In the genomic region with DNA sequence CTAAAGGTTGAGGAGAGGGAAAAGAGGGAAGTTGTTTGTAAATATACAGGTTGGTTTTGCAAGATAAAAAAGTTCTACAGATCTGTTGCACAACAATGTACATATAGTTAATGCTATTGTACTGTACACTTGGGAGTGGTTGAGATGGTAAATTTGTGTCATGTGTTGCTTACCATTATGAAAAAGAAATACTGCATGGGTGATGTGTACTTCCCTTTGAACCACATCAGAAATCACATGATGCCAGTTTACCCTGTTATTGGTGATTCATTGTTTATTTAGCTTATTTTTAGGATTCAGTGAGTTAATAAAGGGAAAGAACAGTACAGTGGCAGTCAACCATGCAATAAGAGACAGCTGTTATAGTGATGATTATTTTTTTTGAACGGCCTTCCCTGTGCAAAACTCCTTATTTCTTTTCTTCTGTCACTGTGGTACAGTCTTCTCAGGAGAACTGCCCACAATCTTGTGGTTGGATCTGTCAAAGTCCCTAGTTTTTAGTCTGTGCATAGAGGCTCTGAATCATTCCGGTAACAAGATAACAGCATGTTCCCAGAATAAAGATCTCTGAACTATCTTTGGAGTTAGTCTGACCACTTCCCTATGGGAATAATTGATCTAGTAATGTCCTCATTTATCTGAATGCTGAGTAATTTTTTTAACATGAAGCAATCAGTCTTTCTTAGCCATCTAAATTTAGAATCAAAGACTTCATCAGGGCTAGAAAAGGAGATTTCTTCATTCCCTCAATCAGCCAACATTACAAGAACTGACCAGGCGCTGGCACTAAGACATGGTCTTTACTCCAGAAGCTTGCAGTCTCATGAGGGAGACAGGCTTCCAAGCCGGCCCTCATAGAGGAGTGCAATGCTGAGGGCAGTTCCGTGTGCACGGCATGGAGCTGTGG, we compare ENCODE assay signal across 1 cellular context.
TF ChIP-seq lines count a peak whose summit lies in the region.

No MANE protein-coding gene starts in this region.

TF ChIP-seq in K562, 482 proteins besides CTCF, POLR2A, EP300 and RAD21 (continued from another document and continues in another):
- TF ChIP-seq BCOR (IDR thresholded peaks at IDR 0.05) (no peak), NCOA6 (IDR thresholded peaks at IDR 0.05) (no peak), TRIM24 (IDR thresholded peaks at IDR 0.05) (0 out of 4 replicates have a peak, but pooled peaks of 1 of the 2 experiments have one; percentile 25), SPI1 (IDR thresholded peaks at IDR 0.05; ENCODE audit: borderline replicate concordance, low read depth, low read length) (0 out of 2 replicates have a peak, but pooled peaks have one; percentile 5), JUND (IDR thresholded peaks at IDR 0.05; ENCODE audit: borderline replicate concordance, low read depth, low read length) (peak; percentile 76), JUND (tag; IDR thresholded peaks at IDR 0.05; ENCODE audit: borderline replicate concordance, low read depth, low read length) (peak; percentile 62; the same call in 2 of the 3 replicates), SIRT6 (IDR thresholded peaks at IDR 0.05; ENCODE audit: low read depth, low read length) (no peak), TARDBP (IDR thresholded peaks at IDR 0.05) (no peak), HNRNPUL1 (IDR thresholded peaks at IDR 0.05; ENCODE audit: low read length) (no peak), ZNF133 (CRISPR knock-in tag; IDR thresholded peaks at IDR 0.05) (no peak), GATAD2A (IDR thresholded peaks at IDR 0.05) (no peak), HNRNPL (IDR thresholded peaks at IDR 0.05; ENCODE audit: low read depth, low read length) (no peak), KAT8 (IDR thresholded peaks at IDR 0.05; ENCODE audit: low read depth) (no peak), RUNX1 (IDR thresholded peaks at IDR 0.05; ENCODE audit: low read depth) (no peak), RCOR1 (IDR thresholded peaks at IDR 0.05; ENCODE audit: borderline replicate concordance in 1 of 2, low read depth in 2 of 2, low read length in 2 of 2) (peak in 1 of 2 experiments; percentile 83; a peak in 2 of 4 replicates), SMARCE1 (IDR thresholded peaks at IDR 0.05) (peak; percentile 86; the same call in 1 of the 2 replicates), NRF1 (conservative IDR thresholded peaks at IDR 0.05 in 1 of 2, IDR thresholded peaks at IDR 0.05 in 1 of 2) (no peak), CEBPG (CRISPR knock-in tag; IDR thresholded peaks at IDR 0.05) (no peak; the same call in 1 of the 2 replicates), CEBPG (tag; conservative IDR thresholded peaks at IDR 0.05 in 1 of 2, IDR thresholded peaks at IDR 0.05 in 1 of 2) (peak; percentile 83 to 88), ZZZ3 (IDR thresholded peaks at IDR 0.05) (no peak), MEIS2 (IDR thresholded peaks at IDR 0.05; ENCODE audit: partially characterized antibody) (peak; percentile 72), CREB1 (IDR thresholded peaks at IDR 0.05) (no peak), CREB1 (CRISPR knock-in tag; IDR thresholded peaks at IDR 0.05) (no peak), DPF2 (IDR thresholded peaks at IDR 0.05) (peak; percentile 67), OTX1 (CRISPR knock-in tag; IDR thresholded peaks at IDR 0.05) (no peak), KLF10 (CRISPR knock-in tag; IDR thresholded peaks at IDR 0.05) (no peak), CCNT2 (IDR thresholded peaks at IDR 0.05; ENCODE audit: borderline replicate concordance, extremely low read depth, insufficient read length, low read depth, low read length) (peak; percentile 30), XRCC3 (IDR thresholded peaks at IDR 0.05) (no peak), TCF3 (CRISPR knock-in tag; IDR thresholded peaks at IDR 0.05) (peak; percentile 32; the same call in 1 of the 2 replicates), HDAC3 (IDR thresholded peaks at IDR 0.05; ENCODE audit: borderline replicate concordance, partially characterized antibody) (no peak), ZNF184 (CRISPR knock-in tag; IDR thresholded peaks at IDR 0.05) (no peak), ZNF174 (CRISPR knock-in tag; IDR thresholded peaks at IDR 0.05) (no peak), SMARCA4 (IDR thresholded peaks at IDR 0.05) (peak; percentile 85), KLF6 (CRISPR knock-in tag; IDR thresholded peaks at IDR 0.05; ENCODE audit: borderline replicate concordance) (no peak), ZNF134 (CRISPR knock-in tag; conservative IDR thresholded peaks at IDR 0.05) (no peak), TAL1 (IDR thresholded peaks at IDR 0.05) (peak; percentile 33; the same call in 1 of the 2 replicates), CBX5 (IDR thresholded peaks at IDR 0.05; ENCODE audit: borderline replicate concordance, low read depth) (no peak), NFE2 (IDR thresholded peaks at IDR 0.05; ENCODE audit: low read depth) (peak; percentile 39; the same call in 1 of the 2 replicates), MEF2D (tag; conservative IDR thresholded peaks at IDR 0.05; ENCODE audit: low read depth) (peak; percentile 92), PHF21A (IDR thresholded peaks at IDR 0.05; ENCODE audit: borderline replicate concordance, low read depth) (no peak), XRCC5 (IDR thresholded peaks at IDR 0.05; ENCODE audit: low read depth, low read length) (no peak), SAFB2 (IDR thresholded peaks at IDR 0.05; ENCODE audit: borderline replicate concordance, low read depth, low read length, severe bottlenecking) (no peak)
- TF ChIP-seq, protein P1, sequence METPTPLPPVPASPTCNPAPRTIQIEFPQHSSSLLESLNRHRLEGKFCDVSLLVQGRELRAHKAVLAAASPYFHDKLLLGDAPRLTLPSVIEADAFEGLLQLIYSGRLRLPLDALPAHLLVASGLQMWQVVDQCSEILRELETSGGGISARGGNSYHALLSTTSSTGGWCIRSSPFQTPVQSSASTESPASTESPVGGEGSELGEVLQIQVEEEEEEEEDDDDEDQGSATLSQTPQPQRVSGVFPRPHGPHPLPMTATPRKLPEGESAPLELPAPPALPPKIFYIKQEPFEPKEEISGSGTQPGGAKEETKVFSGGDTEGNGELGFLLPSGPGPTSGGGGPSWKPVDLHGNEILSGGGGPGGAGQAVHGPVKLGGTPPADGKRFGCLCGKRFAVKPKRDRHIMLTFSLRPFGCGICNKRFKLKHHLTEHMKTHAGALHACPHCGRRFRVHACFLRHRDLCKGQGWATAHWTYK (CRISPR knock-in tag; IDR thresholded peaks at IDR 0.05) = no peak
- TF ChIP-seq, protein P2, sequence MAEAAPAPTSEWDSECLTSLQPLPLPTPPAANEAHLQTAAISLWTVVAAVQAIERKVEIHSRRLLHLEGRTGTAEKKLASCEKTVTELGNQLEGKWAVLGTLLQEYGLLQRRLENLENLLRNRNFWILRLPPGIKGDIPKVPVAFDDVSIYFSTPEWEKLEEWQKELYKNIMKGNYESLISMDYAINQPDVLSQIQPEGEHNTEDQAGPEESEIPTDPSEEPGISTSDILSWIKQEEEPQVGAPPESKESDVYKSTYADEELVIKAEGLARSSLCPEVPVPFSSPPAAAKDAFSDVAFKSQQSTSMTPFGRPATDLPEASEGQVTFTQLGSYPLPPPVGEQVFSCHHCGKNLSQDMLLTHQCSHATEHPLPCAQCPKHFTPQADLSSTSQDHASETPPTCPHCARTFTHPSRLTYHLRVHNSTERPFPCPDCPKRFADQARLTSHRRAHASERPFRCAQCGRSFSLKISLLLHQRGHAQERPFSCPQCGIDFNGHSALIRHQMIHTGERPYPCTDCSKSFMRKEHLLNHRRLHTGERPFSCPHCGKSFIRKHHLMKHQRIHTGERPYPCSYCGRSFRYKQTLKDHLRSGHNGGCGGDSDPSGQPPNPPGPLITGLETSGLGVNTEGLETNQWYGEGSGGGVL (CRISPR knock-in tag; IDR thresholded peaks at IDR 0.05) = no peak
- TF ChIP-seq, protein P3, sequence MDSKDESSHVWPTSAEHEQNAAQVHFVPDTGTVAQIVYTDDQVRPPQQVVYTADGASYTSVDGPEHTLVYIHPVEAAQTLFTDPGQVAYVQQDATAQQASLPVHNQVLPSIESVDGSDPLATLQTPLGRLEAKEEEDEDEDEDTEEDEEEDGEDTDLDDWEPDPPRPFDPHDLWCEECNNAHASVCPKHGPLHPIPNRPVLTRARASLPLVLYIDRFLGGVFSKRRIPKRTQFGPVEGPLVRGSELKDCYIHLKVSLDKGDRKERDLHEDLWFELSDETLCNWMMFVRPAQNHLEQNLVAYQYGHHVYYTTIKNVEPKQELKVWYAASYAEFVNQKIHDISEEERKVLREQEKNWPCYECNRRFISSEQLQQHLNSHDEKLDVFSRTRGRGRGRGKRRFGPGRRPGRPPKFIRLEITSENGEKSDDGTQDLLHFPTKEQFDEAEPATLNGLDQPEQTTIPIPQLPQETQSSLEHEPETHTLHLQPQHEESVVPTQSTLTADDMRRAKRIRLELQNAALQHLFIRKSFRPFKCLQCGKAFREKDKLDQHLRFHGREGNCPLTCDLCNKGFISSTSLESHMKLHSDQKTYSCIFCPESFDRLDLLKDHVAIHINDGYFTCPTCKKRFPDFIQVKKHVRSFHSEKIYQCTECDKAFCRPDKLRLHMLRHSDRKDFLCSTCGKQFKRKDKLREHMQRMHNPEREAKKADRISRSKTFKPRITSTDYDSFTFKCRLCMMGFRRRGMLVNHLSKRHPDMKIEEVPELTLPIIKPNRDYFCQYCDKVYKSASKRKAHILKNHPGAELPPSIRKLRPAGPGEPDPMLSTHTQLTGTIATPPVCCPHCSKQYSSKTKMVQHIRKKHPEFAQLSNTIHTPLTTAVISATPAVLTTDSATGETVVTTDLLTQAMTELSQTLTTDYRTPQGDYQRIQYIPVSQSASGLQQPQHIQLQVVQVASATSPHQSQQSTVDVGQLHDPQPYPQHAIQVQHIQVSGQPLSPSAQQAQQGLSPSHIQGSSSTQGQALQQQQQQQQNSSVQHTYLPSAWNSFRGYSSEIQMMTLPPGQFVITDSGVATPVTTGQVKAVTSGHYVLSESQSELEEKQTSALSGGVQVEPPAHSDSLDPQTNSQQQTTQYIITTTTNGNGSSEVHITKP (IDR thresholded peaks at IDR 0.05; ENCODE audit: partially characterized antibody) = peak; percentile 65
- TF ChIP-seq, protein P4, sequence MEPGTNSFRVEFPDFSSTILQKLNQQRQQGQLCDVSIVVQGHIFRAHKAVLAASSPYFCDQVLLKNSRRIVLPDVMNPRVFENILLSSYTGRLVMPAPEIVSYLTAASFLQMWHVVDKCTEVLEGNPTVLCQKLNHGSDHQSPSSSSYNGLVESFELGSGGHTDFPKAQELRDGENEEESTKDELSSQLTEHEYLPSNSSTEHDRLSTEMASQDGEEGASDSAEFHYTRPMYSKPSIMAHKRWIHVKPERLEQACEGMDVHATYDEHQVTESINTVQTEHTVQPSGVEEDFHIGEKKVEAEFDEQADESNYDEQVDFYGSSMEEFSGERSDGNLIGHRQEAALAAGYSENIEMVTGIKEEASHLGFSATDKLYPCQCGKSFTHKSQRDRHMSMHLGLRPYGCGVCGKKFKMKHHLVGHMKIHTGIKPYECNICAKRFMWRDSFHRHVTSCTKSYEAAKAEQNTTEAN (CRISPR knock-in tag; IDR thresholded peaks at IDR 0.05) = no peak
- TF ChIP-seq, protein P5, sequence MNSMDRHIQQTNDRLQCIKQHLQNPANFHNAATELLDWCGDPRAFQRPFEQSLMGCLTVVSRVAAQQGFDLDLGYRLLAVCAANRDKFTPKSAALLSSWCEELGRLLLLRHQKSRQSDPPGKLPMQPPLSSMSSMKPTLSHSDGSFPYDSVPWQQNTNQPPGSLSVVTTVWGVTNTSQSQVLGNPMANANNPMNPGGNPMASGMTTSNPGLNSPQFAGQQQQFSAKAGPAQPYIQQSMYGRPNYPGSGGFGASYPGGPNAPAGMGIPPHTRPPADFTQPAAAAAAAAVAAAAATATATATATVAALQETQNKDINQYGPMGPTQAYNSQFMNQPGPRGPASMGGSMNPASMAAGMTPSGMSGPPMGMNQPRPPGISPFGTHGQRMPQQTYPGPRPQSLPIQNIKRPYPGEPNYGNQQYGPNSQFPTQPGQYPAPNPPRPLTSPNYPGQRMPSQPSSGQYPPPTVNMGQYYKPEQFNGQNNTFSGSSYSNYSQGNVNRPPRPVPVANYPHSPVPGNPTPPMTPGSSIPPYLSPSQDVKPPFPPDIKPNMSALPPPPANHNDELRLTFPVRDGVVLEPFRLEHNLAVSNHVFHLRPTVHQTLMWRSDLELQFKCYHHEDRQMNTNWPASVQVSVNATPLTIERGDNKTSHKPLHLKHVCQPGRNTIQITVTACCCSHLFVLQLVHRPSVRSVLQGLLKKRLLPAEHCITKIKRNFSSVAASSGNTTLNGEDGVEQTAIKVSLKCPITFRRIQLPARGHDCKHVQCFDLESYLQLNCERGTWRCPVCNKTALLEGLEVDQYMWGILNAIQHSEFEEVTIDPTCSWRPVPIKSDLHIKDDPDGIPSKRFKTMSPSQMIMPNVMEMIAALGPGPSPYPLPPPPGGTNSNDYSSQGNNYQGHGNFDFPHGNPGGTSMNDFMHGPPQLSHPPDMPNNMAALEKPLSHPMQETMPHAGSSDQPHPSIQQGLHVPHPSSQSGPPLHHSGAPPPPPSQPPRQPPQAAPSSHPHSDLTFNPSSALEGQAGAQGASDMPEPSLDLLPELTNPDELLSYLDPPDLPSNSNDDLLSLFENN (IDR thresholded peaks at IDR 0.05; ENCODE audit: low read depth in 2 of 2, low read length in 2 of 2) = no peak
- TF ChIP-seq, protein P6, sequence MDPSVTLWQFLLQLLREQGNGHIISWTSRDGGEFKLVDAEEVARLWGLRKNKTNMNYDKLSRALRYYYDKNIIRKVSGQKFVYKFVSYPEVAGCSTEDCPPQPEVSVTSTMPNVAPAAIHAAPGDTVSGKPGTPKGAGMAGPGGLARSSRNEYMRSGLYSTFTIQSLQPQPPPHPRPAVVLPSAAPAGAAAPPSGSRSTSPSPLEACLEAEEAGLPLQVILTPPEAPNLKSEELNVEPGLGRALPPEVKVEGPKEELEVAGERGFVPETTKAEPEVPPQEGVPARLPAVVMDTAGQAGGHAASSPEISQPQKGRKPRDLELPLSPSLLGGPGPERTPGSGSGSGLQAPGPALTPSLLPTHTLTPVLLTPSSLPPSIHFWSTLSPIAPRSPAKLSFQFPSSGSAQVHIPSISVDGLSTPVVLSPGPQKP (CRISPR knock-in tag; IDR thresholded peaks at IDR 0.05) = no peak
- TF ChIP-seq, protein P7, sequence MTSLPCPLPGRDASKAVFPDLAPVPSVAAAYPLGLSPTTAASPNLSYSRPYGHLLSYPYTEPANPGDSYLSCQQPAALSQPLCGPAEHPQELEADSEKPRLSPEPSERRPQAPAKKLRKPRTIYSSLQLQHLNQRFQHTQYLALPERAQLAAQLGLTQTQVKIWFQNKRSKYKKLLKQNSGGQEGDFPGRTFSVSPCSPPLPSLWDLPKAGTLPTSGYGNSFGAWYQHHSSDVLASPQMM (CRISPR knock-in tag; IDR thresholded peaks at IDR 0.05) = no peak
